8 cellular contexts compared by ENCODE assay signal in the genomic region with DNA sequence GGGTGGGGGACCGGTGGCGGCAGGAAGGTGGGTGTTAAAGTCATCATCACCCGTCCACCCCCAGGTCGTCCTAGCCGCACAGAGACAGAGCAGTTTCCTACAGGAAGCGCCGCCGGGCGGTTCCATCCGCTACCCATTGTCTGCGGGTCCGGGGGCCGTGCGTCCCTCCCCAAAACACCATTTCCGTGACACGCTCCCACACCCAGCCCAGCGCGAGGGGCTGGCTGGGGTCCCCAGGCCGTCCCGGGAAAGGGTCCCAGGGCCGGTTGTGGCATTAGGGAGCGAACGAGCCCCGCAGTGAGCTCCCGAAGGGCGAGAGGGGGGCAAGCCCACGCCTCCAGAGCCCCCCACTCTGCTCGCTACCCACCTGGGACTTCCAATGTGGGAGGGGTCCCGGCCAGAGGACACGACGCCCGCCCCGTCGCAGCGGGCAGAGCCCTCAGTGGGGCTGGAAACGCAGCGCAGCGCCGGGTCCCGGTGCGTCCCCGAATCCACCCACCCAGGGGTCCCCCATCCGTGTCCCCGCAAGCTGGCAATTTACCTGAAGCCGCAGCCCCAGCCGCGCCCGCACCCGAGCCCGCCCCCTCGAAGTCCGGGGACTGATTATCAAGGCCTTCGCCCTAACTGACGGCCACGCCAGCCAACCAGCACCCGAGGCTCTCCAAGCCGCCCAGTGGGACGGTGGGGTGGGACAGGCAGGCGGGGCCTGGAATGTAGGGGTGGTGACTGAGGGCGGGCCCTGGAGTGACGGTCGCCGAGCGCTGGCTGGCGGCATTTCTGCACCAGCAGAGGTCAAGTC.
DNase-seq lines count a peak whose midpoint lies in the region; ATAC-seq lines count a peak whose summit lies in the region.

A gene (minus strand): TSS at position 579 of the 799 bp plus-strand sequence. CDS start 5,434 bp downstream, outside the sequence.

- H3K27ac ChIP-seq in cingulate gyrus (ENCODE audit: low read depth, low read length), result peak within 1 kb of the TSS; percentile 77

- ATAC-seq in GM18502 (IDR thresholded peaks at IDR 0.05; ENCODE audit: poor library complexity, unreplicated experiment) (peak; percentile 88), HG03064 (IDR thresholded peaks at IDR 0.05; ENCODE audit: low read depth, unreplicated experiment) (peak; percentile 78)

- DNase-seq in NCI-H2227 treated with DMSO at 0.1 percent for 48 hours (lab: John Stamatoyannopoulos, UW) (peak; percentile 73), kidney glomerular epithelial cell (lab: John Stamatoyannopoulos, UW) (peak; percentile 70), OCI-M2 (lab: John Stamatoyannopoulos, UW; ENCODE audit: unreplicated experiment) (no peak)
- peak; percentile 96 for DNase-seq in activated CD4-positive, alpha-beta T cell treated with anti-CD3 and anti-CD28 coated beads for 48 hours
- DNase-seq in stimulated activated CD4-positive, alpha-beta T cell treated with anti-CD3 and anti-CD28 coated beads, Interleukin-15, amount 100 ng/mL, for 24 hours, result peak; percentile 97
